ENCODE assay signal across 2 cellular contexts in the genomic region with DNA sequence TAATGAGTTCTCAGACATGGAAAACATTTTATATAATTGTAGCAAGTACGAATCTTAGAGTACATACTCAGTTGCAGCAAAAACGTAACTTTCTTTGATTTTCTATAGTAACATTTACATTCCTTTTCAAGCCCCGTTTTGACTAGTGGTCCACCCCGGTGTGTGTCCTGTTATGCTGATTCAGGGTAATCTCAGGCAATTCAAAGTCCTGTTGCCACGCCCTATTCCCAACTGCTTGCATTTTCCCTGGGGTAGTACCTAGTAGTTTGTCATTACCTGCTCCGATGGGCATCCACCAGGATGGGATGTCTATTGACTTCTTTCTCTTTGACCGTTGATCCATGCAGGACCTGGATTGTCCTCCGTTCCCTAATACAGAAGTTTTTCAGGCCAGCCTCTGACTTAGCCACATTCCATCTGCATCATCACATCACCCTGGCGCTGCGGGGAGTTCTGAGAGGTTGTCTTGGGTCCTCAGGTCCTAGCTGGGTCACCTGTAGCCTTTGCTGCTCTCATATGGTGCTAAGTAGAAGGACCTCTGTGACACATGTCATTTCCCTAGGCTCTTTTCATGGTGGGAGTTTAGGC.
TF ChIP-seq lines count a peak whose summit lies in the region.

No MANE protein-coding gene starts in this region.

TF ChIP-seq in GM23338, 12 proteins besides CTCF, POLR2A, EP300 and RAD21:
- TF ChIP-seq NANOG (IDR thresholded peaks at IDR 0.05; ENCODE audit: borderline replicate concordance) (peak; percentile 67; the same call in 1 of the 2 replicates), EZH2 (IDR thresholded peaks at IDR 0.05; ENCODE audit: low read depth, unreplicated experiment) (no peak)
- TF ChIP-seq, protein P1, sequence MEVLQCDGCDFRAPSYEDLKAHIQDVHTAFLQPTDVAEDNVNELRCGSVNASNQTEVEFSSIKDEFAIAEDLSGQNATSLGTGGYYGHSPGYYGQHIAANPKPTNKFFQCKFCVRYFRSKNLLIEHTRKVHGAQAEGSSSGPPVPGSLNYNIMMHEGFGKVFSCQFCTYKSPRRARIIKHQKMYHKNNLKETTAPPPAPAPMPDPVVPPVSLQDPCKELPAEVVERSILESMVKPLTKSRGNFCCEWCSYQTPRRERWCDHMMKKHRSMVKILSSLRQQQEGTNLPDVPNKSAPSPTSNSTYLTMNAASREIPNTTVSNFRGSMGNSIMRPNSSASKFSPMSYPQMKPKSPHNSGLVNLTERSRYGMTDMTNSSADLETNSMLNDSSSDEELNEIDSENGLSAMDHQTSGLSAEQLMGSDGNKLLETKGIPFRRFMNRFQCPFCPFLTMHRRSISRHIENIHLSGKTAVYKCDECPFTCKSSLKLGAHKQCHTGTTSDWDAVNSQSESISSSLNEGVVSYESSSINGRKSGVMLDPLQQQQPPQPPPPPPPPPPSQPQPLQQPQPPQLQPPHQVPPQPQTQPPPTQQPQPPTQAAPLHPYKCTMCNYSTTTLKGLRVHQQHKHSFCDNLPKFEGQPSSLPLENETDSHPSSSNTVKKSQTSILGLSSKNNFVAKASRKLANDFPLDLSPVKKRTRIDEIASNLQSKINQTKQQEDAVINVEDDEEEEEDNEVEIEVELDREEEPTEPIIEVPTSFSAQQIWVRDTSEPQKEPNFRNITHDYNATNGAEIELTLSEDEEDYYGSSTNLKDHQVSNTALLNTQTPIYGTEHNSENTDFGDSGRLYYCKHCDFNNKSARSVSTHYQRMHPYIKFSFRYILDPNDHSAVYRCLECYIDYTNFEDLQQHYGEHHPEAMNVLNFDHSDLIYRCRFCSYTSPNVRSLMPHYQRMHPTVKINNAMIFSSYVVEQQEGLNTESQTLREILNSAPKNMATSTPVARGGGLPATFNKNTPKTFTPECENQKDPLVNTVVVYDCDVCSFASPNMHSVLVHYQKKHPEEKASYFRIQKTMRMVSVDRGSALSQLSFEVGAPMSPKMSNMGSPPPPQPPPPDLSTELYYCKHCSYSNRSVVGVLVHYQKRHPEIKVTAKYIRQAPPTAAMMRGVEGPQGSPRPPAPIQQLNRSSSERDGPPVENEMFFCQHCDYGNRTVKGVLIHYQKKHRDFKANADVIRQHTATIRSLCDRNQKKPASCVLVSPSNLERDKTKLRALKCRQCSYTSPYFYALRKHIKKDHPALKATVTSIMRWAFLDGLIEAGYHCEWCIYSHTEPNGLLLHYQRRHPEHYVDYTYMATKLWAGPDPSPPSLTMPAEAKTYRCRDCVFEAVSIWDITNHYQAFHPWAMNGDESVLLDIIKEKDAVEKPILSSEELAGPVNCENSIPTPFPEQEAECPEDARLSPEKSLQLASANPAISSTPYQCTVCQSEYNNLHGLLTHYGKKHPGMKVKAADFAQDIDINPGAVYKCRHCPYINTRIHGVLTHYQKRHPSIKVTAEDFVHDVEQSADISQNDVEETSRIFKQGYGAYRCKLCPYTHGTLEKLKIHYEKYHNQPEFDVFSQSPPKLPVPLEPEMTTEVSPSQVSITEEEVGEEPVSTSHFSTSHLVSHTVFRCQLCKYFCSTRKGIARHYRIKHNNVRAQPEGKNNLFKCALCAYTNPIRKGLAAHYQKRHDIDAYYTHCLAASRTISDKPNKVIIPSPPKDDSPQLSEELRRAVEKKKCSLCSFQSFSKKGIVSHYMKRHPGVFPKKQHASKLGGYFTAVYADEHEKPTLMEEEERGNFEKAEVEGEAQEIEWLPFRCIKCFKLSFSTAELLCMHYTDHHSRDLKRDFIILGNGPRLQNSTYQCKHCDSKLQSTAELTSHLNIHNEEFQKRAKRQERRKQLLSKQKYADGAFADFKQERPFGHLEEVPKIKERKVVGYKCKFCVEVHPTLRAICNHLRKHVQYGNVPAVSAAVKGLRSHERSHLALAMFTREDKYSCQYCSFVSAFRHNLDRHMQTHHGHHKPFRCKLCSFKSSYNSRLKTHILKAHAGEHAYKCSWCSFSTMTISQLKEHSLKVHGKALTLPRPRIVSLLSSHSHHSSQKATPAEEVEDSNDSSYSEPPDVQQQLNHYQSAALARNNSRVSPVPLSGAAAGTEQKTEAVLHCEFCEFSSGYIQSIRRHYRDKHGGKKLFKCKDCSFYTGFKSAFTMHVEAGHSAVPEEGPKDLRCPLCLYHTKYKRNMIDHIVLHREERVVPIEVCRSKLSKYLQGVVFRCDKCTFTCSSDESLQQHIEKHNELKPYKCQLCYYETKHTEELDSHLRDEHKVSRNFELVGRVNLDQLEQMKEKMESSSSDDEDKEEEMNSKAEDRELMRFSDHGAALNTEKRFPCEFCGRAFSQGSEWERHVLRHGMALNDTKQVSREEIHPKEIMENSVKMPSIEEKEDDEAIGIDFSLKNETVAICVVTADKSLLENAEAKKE (CRISPR knock-in tag; IDR thresholded peaks at IDR 0.05) = peak; percentile 49; the same call in 1 of the 2 replicates

TF ChIP-seq in IMR-90, 13 proteins besides CTCF, POLR2A, EP300 and RAD21:
- TF ChIP-seq MXI1 (IDR thresholded peaks at IDR 0.05; ENCODE audit: borderline replicate concordance, low read depth, low read length) (no peak), CEBPB (IDR thresholded peaks at IDR 0.05; ENCODE audit: low read depth, low read length) (no peak), MAFK (IDR thresholded peaks at IDR 0.05; ENCODE audit: low read depth, low read length) (peak; percentile 33; the same call in 1 of the 2 replicates)
- TF ChIP-seq, protein P2, sequence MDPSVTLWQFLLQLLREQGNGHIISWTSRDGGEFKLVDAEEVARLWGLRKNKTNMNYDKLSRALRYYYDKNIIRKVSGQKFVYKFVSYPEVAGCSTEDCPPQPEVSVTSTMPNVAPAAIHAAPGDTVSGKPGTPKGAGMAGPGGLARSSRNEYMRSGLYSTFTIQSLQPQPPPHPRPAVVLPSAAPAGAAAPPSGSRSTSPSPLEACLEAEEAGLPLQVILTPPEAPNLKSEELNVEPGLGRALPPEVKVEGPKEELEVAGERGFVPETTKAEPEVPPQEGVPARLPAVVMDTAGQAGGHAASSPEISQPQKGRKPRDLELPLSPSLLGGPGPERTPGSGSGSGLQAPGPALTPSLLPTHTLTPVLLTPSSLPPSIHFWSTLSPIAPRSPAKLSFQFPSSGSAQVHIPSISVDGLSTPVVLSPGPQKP (IDR thresholded peaks at IDR 0.05; ENCODE audit: borderline replicate concordance, low read depth, low read length) = no peak
